ENCODE assay signal across 8 cellular contexts in the genomic region with DNA sequence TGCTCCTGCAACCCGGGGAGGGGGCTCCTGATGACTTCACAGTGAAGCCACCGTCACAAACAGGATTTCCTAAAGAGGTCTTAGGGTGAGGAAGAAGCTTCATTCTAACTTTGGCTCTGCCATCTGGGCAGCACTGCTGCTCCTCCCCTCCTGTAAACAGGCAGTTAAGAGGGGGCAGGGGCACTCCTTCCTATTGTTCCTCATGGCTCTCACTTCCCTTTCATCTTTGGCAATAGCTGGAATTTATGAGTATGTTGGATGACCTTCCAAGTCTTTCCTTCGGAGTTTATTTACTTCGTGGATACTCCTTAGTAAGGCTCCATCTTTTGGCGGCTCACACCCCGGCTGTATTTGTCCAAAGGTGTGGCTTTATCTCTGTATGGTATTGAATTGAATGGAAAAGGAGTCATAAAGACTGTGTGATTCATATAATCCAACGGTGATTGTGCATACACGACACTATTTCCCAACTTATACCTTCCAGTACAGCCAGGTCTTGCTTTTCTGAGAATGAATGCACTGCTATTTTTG. TPM values are rescaled to one million over a fixed set of nuclear protein-coding genes. Genes with fewer than 3 reads are reported as not detected.
DNase-seq lines count a peak whose midpoint lies in the region; ATAC-seq and TF ChIP-seq lines count a peak whose summit lies in the region.

No MANE protein-coding gene starts in this region.

- peak; percentile 67 for DNase-seq in DND-41
- DNase-seq in NCI-H748 (lab: John Stamatoyannopoulos, UW; ENCODE audit: unreplicated experiment) = peak; percentile 55
- no peak for DNase-seq in naive thymus-derived CD8-positive, alpha-beta T cell
- no peak for DNase-seq in globus pallidus (ENCODE audit: low spot score)
- DNase-seq in chondrocyte (ENCODE audit: low spot score) = no peak
- DNase-seq in T-helper 9 cell = no peak

- H3K36me3 ChIP-seq in DND-41 (ENCODE audit: insufficient read depth, low read length) = peaks cover 66% of the 10 kb centered on the region

- H3K4me2 ChIP-seq in DND-41 (ENCODE audit: insufficient read depth, low read length) = no peak overlapping the region

- H3K27ac Mint-ChIP-seq in brain = peak overlapping the region in 3 of 5 experiments; percentile 40 to 87 (median 75)
- peak overlapping the region in 6 of 10 donors; percentile 20 to 55 (median 29) for H3K27ac Mint-ChIP-seq in naive thymus-derived CD8-positive, alpha-beta T cell
- no peak overlapping the region for H3K27ac Mint-ChIP-seq in chondrocyte (ENCODE audit: unreplicated experiment)

- H3K27me3 ChIP-seq in DND-41 (ENCODE audit: insufficient read depth, low read length, poor library complexity) = no peaks in the 10 kb centered on the region

- H3K79me2 ChIP-seq in DND-41 (ENCODE audit: insufficient read depth, low read length) = peaks cover 97% of the 10 kb centered on the region

- H3K9me3 ChIP-seq in DND-41 (ENCODE audit: insufficient read depth, low read length, severe bottlenecking) = no peaks in the 10 kb centered on the region

- H3K4me1 Mint-ChIP-seq in brain (peaks cover 31% of the 10 kb centered on the region), chondrocyte (ENCODE audit: low read depth) (peaks cover 27% of the 10 kb centered on the region)
- H3K4me1 Mint-ChIP-seq in naive thymus-derived CD8-positive, alpha-beta T cell = peaks cover 13 to 72% (median 39%) of the 10 kb centered on the region in 4 donors

- peak overlapping the region; percentile 64 for H3K9ac ChIP-seq in DND-41 (ENCODE audit: low read depth, low read length)

- H3K4me3 ChIP-seq in DND-41 (ENCODE audit: low read depth in 1 of 2, low read length in 2 of 2) = no peak overlapping the region

- H3K4me3 Mint-ChIP-seq in brain (no peak overlapping the region), chondrocyte (ENCODE audit: unreplicated experiment) (no peak overlapping the region)
- no peak overlapping the region for H3K4me3 Mint-ChIP-seq in naive thymus-derived CD8-positive, alpha-beta T cell

- H2AFZ ChIP-seq in DND-41 (ENCODE audit: low read depth, low read length) = no peak overlapping the region

- H3K27ac ChIP-seq in DND-41 (ENCODE audit: low read length) = peak overlapping the region; percentile 99

- H4K20me1 ChIP-seq in DND-41 (ENCODE audit: insufficient read depth, low read length) = no peaks in the 10 kb centered on the region

- ATAC-seq in DND-41 (ENCODE audit: insufficient read depth, low read depth) (peak; percentile 71), HG02852 (IDR thresholded peaks at IDR 0.05; ENCODE audit: unreplicated experiment) (no peak)
- no peak for ATAC-seq in naive thymus-derived CD8-positive, alpha-beta T cell

- H3K36me3 Mint-ChIP-seq in brain (no peaks in the 10 kb centered on the region), chondrocyte (ENCODE audit: low read depth) (peaks cover 4% of the 10 kb centered on the region)
- H3K36me3 Mint-ChIP-seq in naive thymus-derived CD8-positive, alpha-beta T cell = peaks cover 0 to 5% (median 0%) of the 10 kb centered on the region in 3 donors

- TF ChIP-seq CTCF in DND-41 (IDR thresholded peaks at IDR 0.05; ENCODE audit: borderline replicate concordance, extremely low read depth, low read length, poor library complexity, severe bottlenecking) (no peak), brain (conservative IDR thresholded peaks at IDR 0.05) (no peak), chondrocyte (IDR thresholded peaks at IDR 0.05) (no peak)

- H3K9me3 Mint-ChIP-seq in brain (no peaks in the 10 kb centered on the region), chondrocyte (ENCODE audit: low read depth) (no peaks in the 10 kb centered on the region)
- no peaks in the 10 kb centered on the region for H3K9me3 Mint-ChIP-seq in naive thymus-derived CD8-positive, alpha-beta T cell

- POLR2A ChIA-PET in naive thymus-derived CD8-positive, alpha-beta T cell (lab: Charles Lee) = no interaction called here

- H3K27me3 Mint-ChIP-seq in brain (peaks cover 3% of the 10 kb centered on the region), chondrocyte (ENCODE audit: low read depth) (no peaks in the 10 kb centered on the region)
- H3K27me3 Mint-ChIP-seq in naive thymus-derived CD8-positive, alpha-beta T cell = no peaks in the 10 kb centered on the region

- peaks cover 100% of the 10 kb centered on the region for H3K4me1 ChIP-seq in DND-41 (ENCODE audit: insufficient read depth, low read length)

RNA-seq across cellular contexts. Expression of a gene that starts 55.4 kb away (rescaled TPM):
- polyA plus RNA-seq in brain (ENCODE audit: insufficient read depth, low read depth, low replicate concordance) = 10.0 TPM
- 10 to 100 TPM; 54.1 to 55.3 TPM for total RNA-seq in naive thymus-derived CD8-positive, alpha-beta T cell
- 10 to 100 TPM; 17.6 to 28.2 (median 26.3) TPM for polyA plus RNA-seq in naive thymus-derived CD8-positive, alpha-beta T cell
- total RNA-seq in chondrocyte = 12.6 to 15.4 TPM (median 14.4 TPM) in 3 replicates

Comparison
In these comparisons a context has a peak if more than half of its experiments do, and no peak if none do; other contexts are left out.
1. DNase-seq: peak in DND-41 (single experiment) and NCI-H748 (single experiment); none in naive thymus-derived CD8-positive, alpha-beta T cell (0 of 10), globus pallidus (single experiment), chondrocyte (single experiment) and T-helper 9 cell (single experiment).